ENCODE assay signal across 27 cellular contexts in the genomic region with DNA sequence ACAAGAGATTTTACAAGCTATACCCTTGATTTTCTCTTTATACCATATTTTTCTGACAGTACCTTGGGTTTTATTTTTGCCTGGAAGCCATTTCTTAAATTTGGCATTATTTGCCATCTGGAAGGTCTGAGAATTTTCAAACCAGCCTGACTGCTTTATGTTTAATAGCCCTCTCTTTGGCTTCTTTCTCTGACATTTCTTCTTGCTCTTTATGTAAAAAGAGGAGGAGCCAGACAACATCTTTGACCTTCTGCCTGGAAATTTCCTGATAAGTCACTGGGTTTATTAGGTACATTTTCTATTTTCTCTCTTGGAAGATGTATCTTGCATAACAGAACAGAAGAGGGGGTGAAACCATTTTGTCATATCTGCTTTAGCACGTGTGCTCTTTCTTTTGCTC.
"Had no signal": no experiment of that assay in that cellular context is flagged by ENCODE, and none has a peak within 500 bp of the region (broad histone marks: within the 10 kb centered on the region; RNA-seq: fewer than 3 reads in every experiment).

No MANE protein-coding gene starts in this region.

- DNase-seq: activated CD4-positive, alpha-beta memory T cell treated with anti-CD3 and anti-CD28 coated beads for 36 hours; activated CD4-positive, alpha-beta T cell treated with anti-CD3 and anti-CD28 coated beads for 36 hours; activated CD4-positive, alpha-beta T cell treated with anti-CD3 and anti-CD28 coated beads, Interleukin-2, amount 50 U/mL, for 1 hour; activated CD8-positive, alpha-beta memory T cell treated with anti-CD3 and anti-CD28 coated beads, Interleukin-2, amount 50 U/mL, for 4 hours; activated effector memory CD4-positive, alpha-beta T cell treated with Interleukin-2 at 50 U/mL for 16 hours; activated naive CD4-positive, alpha-beta T cell treated with anti-CD3 and anti-CD28 coated beads, Interleukin-2, amount 10 ng/mL, durations not matched to agents 7 days and 5 days; activated naive CD8-positive, alpha-beta T cell treated with anti-CD3 and anti-CD28 coated beads, Interleukin-2, amount 50 U/mL, for 24 hours; activated T-cell treated with anti-CD3 and anti-CD28 coated beads for 4 hours; activated T-cell treated with anti-CD3 and anti-CD28 coated beads, Interleukin-2, amount 50 U/mL, for 4 hours; anterior cingulate cortex; Kasumi-1; KG1; MM.1S; NCI-H1092; NCI-H1436 treated with DMSO at 0.1 percent for 48 hours; NCI-H1694 treated with DMSO at 0.1 percent for 48 hours; NCI-H2029; NCI-H510A; NCI-H526; NCI-H748 treated with DMSO at 0.1 percent for 48 hours; NK-92 treated with Interleukin-12 subunit alpha and Interleukin-12 subunit beta, amount 100 ng/mL, for 24 hours; Right ventricle myocardium superior; SW 1271; T1000 had no signal

- H3K36me3 Mint-ChIP-seq: activated CD4-positive, alpha-beta memory T cell treated with anti-CD3 and anti-CD28 coated beads for 36 hours had no signal

- H3K27me3 ChIP-seq: cardiac muscle cell had no signal

- H3K27me3 Mint-ChIP-seq: activated CD4-positive, alpha-beta memory T cell treated with anti-CD3 and anti-CD28 coated beads for 36 hours; activated CD4-positive, alpha-beta T cell treated with anti-CD3 and anti-CD28 coated beads for 36 hours; activated naive CD8-positive, alpha-beta T cell had no signal

- H3K27ac ChIP-seq: cardiac muscle cell had no signal

- ATAC-seq: activated CD4-positive, alpha-beta T cell treated with anti-CD3 and anti-CD28 coated beads for 36 hours; activated naive CD8-positive, alpha-beta T cell treated with anti-CD3 and anti-CD28 coated beads, Interleukin-2, amount 50 U/mL, for 24 hours; activated T-cell treated with anti-CD3 and anti-CD28 coated beads, Interleukin-2, amount 50 U/mL, for 4 hours had no signal

- H3K36me3 ChIP-seq: cardiac muscle cell had no signal

- H3K9me3 Mint-ChIP-seq: activated CD4-positive, alpha-beta memory T cell treated with anti-CD3 and anti-CD28 coated beads for 36 hours; activated naive CD8-positive, alpha-beta T cell treated with anti-CD3 and anti-CD28 coated beads, Interleukin-2, amount 50 U/mL, for 24 hours had no signal

- H3K27ac Mint-ChIP-seq: activated CD4-positive, alpha-beta memory T cell treated with anti-CD3 and anti-CD28 coated beads for 36 hours; activated CD4-positive, alpha-beta T cell treated with anti-CD3 and anti-CD28 coated beads for 36 hours; activated naive CD4-positive, alpha-beta T cell treated with anti-CD3 and anti-CD28 coated beads, Interleukin-2, amount 10 ng/mL, durations not matched to agents 7 days and 5 days; activated naive CD8-positive, alpha-beta T cell; activated naive CD8-positive, alpha-beta T cell treated with anti-CD3 and anti-CD28 coated beads, Interleukin-2, amount 50 U/mL, for 24 hours; activated T-helper 1 cell treated with anti-CD3 and anti-CD28 coated beads, Interleukin-12 subunit alpha, Interleukin-12 subunit beta, Interleukin-2, Interleukin-4 antibody, amounts not matched to agents 30 ng/mL and 10 ng/mL and 1 ng/mL, durations not matched to agents 14 hours and 24 hours and 36 hours had no signal

- H3K4me3 Mint-ChIP-seq: activated CD4-positive, alpha-beta memory T cell treated with anti-CD3 and anti-CD28 coated beads for 36 hours; activated CD4-positive, alpha-beta T cell treated with anti-CD3 and anti-CD28 coated beads for 36 hours; activated naive CD4-positive, alpha-beta T cell treated with anti-CD3 and anti-CD28 coated beads, Interleukin-2, amount 10 ng/mL, durations not matched to agents 7 days and 5 days; activated naive CD8-positive, alpha-beta T cell; activated naive CD8-positive, alpha-beta T cell treated with anti-CD3 and anti-CD28 coated beads, Interleukin-2, amount 50 U/mL, for 24 hours; activated T-cell treated with anti-CD3 and anti-CD28 coated beads, Interleukin-2, amount 50 U/mL, for 4 hours; activated T-helper 1 cell treated with anti-CD3 and anti-CD28 coated beads, Interleukin-12 subunit alpha, Interleukin-12 subunit beta, Interleukin-2, Interleukin-4 antibody, amounts not matched to agents 30 ng/mL and 10 ng/mL and 1 ng/mL, durations not matched to agents 14 hours and 24 hours and 36 hours had no signal

- H3K4me3 ChIP-seq: cardiac muscle cell had no signal
